In genomic region chr12:56474389-56474788, GRCh38 we compare ENCODE assay signal across 1 cellular context.
TF ChIP-seq lines count a peak whose summit lies in the region.

No MANE protein-coding gene starts in this region.

TF ChIP-seq in K562, 482 proteins besides CTCF, POLR2A, EP300 and RAD21:
- TF ChIP-seq UBTF (IDR thresholded peaks at IDR 0.05; ENCODE audit: borderline replicate concordance in 1 of 2, low read depth in 2 of 2, low read length in 2 of 2) (no peak), RBFOX2 (IDR thresholded peaks at IDR 0.05; ENCODE audit: low read depth, low read length) (0 out of 2 replicates have a peak, but pooled peaks have one; percentile 20), ZNF780A (CRISPR knock-in tag; IDR thresholded peaks at IDR 0.05) (no peak)
